ENCODE assay signal across 8 cellular contexts in genomic region chr6:116405147-116405546, GRCh38. TPM values are rescaled to one million over a fixed set of nuclear protein-coding genes. Genes with fewer than 3 reads are reported as not detected.
A peak's percentile ranks its signal among the peaks of the same experiment; 100 is the strongest.
DNase-seq lines count a peak whose midpoint lies in the region; ATAC-seq and TF ChIP-seq lines count a peak whose summit lies in the region.

No MANE protein-coding gene starts in this region.

- H3K27me3 ChIP-seq in KMS-11 (ENCODE audit: insufficient read depth, low read depth) (no peaks in the 10 kb centered on the region), left ventricle myocardium inferior (ENCODE audit: low read depth) (no peaks in the 10 kb centered on the region)

- H2AFZ ChIP-seq in KMS-11 (ENCODE audit: low read depth), result peak overlapping the region; percentile 38; the same call in 1 of the 2 replicates

- no peak overlapping the region for H3K4me3 Mint-ChIP-seq in activated CD4-positive, alpha-beta T cell treated with anti-CD3 and anti-CD28 coated beads, Interleukin-2, amount 10 ng/mL, durations not matched to agents 7 days and 5 days

- H3K4me1 ChIP-seq in KMS-11 (ENCODE audit: low read depth, poor library complexity, severe bottlenecking), result peaks cover 24% of the 10 kb centered on the region
- H3K4me1 ChIP-seq in left ventricle myocardium inferior, result peaks cover 43% of the 10 kb centered on the region

- H3K9ac ChIP-seq in KMS-11, result peak overlapping the region; percentile 12; the same call in 1 of the 2 replicates

- H3K9me3 ChIP-seq in left ventricle myocardium inferior (replicated peaks), result no peaks in the 10 kb centered on the region

- H4K20me1 ChIP-seq in KMS-11 (ENCODE audit: insufficient read depth), result no peaks in the 10 kb centered on the region

- peak; percentile 65 for ATAC-seq in GM21723 (IDR thresholded peaks at IDR 0.05; ENCODE audit: unreplicated experiment)

- H3K27me3 Mint-ChIP-seq in activated CD4-positive, alpha-beta T cell treated with anti-CD3 and anti-CD28 coated beads, Interleukin-2, amount 10 ng/mL, durations not matched to agents 7 days and 5 days, result peaks cover 22% of the 10 kb centered on the region

- TF ChIP-seq CTCF in KMS-11 (conservative IDR thresholded peaks at IDR 0.05; ENCODE audit: low read depth, low read length) (no peak), left ventricle myocardium inferior (IDR thresholded peaks at IDR 0.05; ENCODE audit: borderline replicate concordance) (no peak)

- H3K4me3 ChIP-seq in KMS-11 (IDR thresholded peaks at IDR 0.05; ENCODE audit: insufficient read depth, low read depth, low read length) (no peak overlapping the region), left ventricle myocardium inferior (peak overlapping the region; percentile 1)

- DNase-seq in GM04504 (ENCODE audit: low read depth) (peak; percentile 63), left ventricle myocardium inferior (no peak), SKM-1 (lab: John Stamatoyannopoulos, UW; ENCODE audit: unreplicated experiment) (no peak), DMS53 treated with DMSO at 0.1 percent for 48 hours (lab: John Stamatoyannopoulos, UW; ENCODE audit: unreplicated experiment) (no peak), NCI-H2107 treated with DMSO at 0.1 percent for 48 hours (lab: John Stamatoyannopoulos, UW; ENCODE audit: unreplicated experiment) (no peak)
- DNase-seq in activated CD4-positive, alpha-beta T cell treated with anti-CD3 and anti-CD28 coated beads, Interleukin-2, amount 10 ng/mL, durations not matched to agents 7 days and 5 days, result no peak

- H3K27ac ChIP-seq in KMS-11, result peak overlapping the region; percentile 72
- peak overlapping the region; percentile 62 for H3K27ac ChIP-seq in left ventricle myocardium inferior (replicated peaks)

- no peaks in the 10 kb centered on the region for H3K9me3 Mint-ChIP-seq in activated CD4-positive, alpha-beta T cell treated with anti-CD3 and anti-CD28 coated beads, Interleukin-2, amount 10 ng/mL, durations not matched to agents 7 days and 5 days

- no peaks in the 10 kb centered on the region for H3K36me3 Mint-ChIP-seq in activated CD4-positive, alpha-beta T cell treated with anti-CD3 and anti-CD28 coated beads, Interleukin-2, amount 10 ng/mL, durations not matched to agents 7 days and 5 days (ENCODE audit: low read depth)

- POLR2A ChIA-PET in activated CD4-positive, alpha-beta T cell treated with anti-CD3 and anti-CD28 coated beads, Interleukin-2, amount 10 ng/mL, durations not matched to agents 7 days and 5 days (lab: Charles Lee), result no interaction called here

- H3K36me3 ChIP-seq in KMS-11 (ENCODE audit: insufficient read depth) (no peaks in the 10 kb centered on the region), left ventricle myocardium inferior (no peaks in the 10 kb centered on the region)

- H3K4me1 Mint-ChIP-seq in activated CD4-positive, alpha-beta T cell treated with anti-CD3 and anti-CD28 coated beads, Interleukin-2, amount 10 ng/mL, durations not matched to agents 7 days and 5 days, result no peaks in the 10 kb centered on the region

- H3K79me2 ChIP-seq in KMS-11 (ENCODE audit: insufficient read depth, low read depth), result no peaks in the 10 kb centered on the region

- CTCF ChIA-PET in activated CD4-positive, alpha-beta T cell treated with anti-CD3 and anti-CD28 coated beads, Interleukin-2, amount 10 ng/mL, durations not matched to agents 7 days and 5 days (lab: Charles Lee), result no interaction called here

- intact Hi-C loops in left ventricle myocardium inferior (cut with micrococcal nuclease), result no loop called here

- H3K4me2 ChIP-seq in KMS-11, result peak overlapping the region; percentile 78

- H3K27ac Mint-ChIP-seq in activated CD4-positive, alpha-beta T cell treated with anti-CD3 and anti-CD28 coated beads, Interleukin-2, amount 10 ng/mL, durations not matched to agents 7 days and 5 days, result no peak overlapping the region

RNA-seq across cellular contexts. Expression of gene DSE, which starts 34.4 kb away (rescaled TPM):
- 14.0 TPM for total RNA-seq in left ventricle myocardium inferior
- 1 to 10 TPM; 3.6 to 4.2 TPM for total RNA-seq in activated CD4-positive, alpha-beta T cell treated with anti-CD3 and anti-CD28 coated beads, Interleukin-2, amount 10 ng/mL, durations not matched to agents 7 days and 5 days

RNA-seq across cellular contexts. Expression of gene CALHM6, which starts 56.0 kb away (rescaled TPM):
- 1.7 TPM for total RNA-seq in left ventricle myocardium inferior
- 10 to 100 TPM in 1 of 2 experiments, 1 to 10 TPM in 1; 7.7 to 10.3 TPM for total RNA-seq in activated CD4-positive, alpha-beta T cell treated with anti-CD3 and anti-CD28 coated beads, Interleukin-2, amount 10 ng/mL, durations not matched to agents 7 days and 5 days
